ENCODE assay signal across 9 cellular contexts in genomic region chr9:122786338-122786737, GRCh38. TPM values are rescaled to one million over a fixed set of nuclear protein-coding genes. Genes with fewer than 3 reads are reported as not detected.
"Had no signal": no experiment of that assay in that cellular context is flagged by ENCODE, and none has a peak within 500 bp of the region (broad histone marks: within the 10 kb centered on the region; RNA-seq: fewer than 3 reads in every experiment).

No MANE protein-coding gene starts in this region.

- H3K4me3 ChIP-seq: GM23338, K562 had no signal

- H3K4me3 Mint-ChIP-seq: GM23338, H9 had no signal

- ATAC-seq: GM23338, HepG2, K562 had no signal

- H3K27ac Mint-ChIP-seq: GM23338, H9 had no signal

- H2AFZ ChIP-seq: GM23338 had no signal

- H3K4me1 Mint-ChIP-seq: GM23338, H9 had no signal

- H3K4me2 ChIP-seq: GM23338 had no signal

- H3K27ac ChIP-seq: HL-60 had no signal

- DNase-seq: H9, HCEC 1CT, KG1 had no signal

RNA-seq across cellular contexts. Expression of gene OR5C1, which starts 2.4 kb away (rescaled TPM):
- total RNA-seq: GM23338, H1, H9, HepG2, HT1080, K562 had no signal

RNA-seq across cellular contexts. Expression of gene OR1K1, which starts 13.6 kb away (rescaled TPM):
- total RNA-seq: GM23338, H1, H9, HepG2, HT1080, K562 had no signal

RNA-seq across cellular contexts. Expression of gene OR1L6, which starts 44.2 kb away (rescaled TPM):
- total RNA-seq: GM23338, H1, H9, HepG2, HT1080, K562 had no signal
